Comparison of ENCODE assay signal across 13 cellular contexts in the genomic region with DNA sequence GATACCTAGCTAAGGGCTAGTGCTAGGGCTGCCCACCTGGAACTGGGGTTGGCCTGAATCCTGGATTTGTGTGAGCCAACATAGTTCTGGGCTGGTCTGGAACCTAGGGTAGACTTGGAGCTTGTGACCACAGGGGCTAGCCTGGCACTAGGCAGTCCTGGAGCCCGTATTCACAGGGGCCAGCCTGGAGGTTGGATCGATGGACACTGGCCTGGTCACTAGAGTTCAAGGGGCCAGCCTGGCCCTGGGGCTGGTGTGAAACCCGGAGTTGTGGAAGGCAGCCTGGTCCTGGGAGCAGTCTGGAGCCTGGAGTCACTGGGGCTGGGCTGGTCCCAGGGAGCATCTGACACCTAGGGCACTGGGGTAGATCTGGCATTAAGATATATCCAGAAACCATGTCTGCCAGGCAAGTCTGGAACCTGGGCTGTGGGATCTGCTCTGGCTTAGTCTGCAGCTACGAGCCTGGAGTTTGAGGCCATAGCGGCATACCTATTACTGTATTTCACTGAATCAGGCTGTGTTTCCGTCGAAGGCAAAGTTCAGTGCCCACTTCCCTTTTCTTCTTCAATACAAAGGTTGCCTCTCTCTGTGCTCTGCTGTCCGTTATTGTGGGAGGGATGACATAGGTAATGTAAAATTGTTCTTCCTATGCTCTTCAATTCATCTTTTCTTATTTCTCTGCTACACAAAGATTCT. TPM values are rescaled to one million over a fixed set of nuclear protein-coding genes. Genes with fewer than 3 reads are reported as not detected.
A peak's percentile ranks its signal among the peaks of the same experiment; 100 is the strongest.
DNase-seq lines count a peak whose midpoint lies in the region; ATAC-seq, FAIRE-seq and TF ChIP-seq lines count a peak whose summit lies in the region.
"Had no signal": no experiment of that assay in that cellular context is flagged by ENCODE, and none has a peak within 500 bp of the region (broad histone marks: within the 10 kb centered on the region; RNA-seq: fewer than 3 reads in every experiment).

No MANE protein-coding gene starts in this region.

- DNase-seq in bronchial epithelial cell (ENCODE audit: low read depth) = no peak
- no peak for DNase-seq in adrenal gland
- no peak for DNase-seq in activated naive CD4-positive, alpha-beta T cell treated with Interleukin-2 at 50 U/mL for 16 hours
- DNase-seq in SW480 (ENCODE audit: low spot score) = no peak
- no peak for DNase-seq in SKM-1 (lab: John Stamatoyannopoulos, UW; ENCODE audit: unreplicated experiment)
- DNase-seq: activated naive CD4-positive, alpha-beta T cell treated with anti-CD3 and anti-CD28 coated beads for 36 hours; endodermal cell; NCI-H2081 had no signal

- WGBS in adrenal gland, 4 donors = 75 to 86% (median 78%) methylated on average over 5 to 8 of the region's 8 CpGs

- FAIRE-seq in bronchial epithelial cell (lab: Jason Lieb, UNC) = peak; percentile 47

- H3K27ac ChIP-seq in adrenal gland = no peak overlapping the region
- H3K27ac ChIP-seq: prostate gland had no signal

- ATAC-seq in GM18520 (IDR thresholded peaks at IDR 0.05; ENCODE audit: unreplicated experiment) (peak; percentile 82), GM21576 (IDR thresholded peaks at IDR 0.05; ENCODE audit: unreplicated experiment) (peak; percentile 95), HG03378 (IDR thresholded peaks at IDR 0.05; ENCODE audit: unreplicated experiment) (peak; percentile 84)

- TF ChIP-seq CTCF in bronchial epithelial cell (IDR thresholded peaks at IDR 0.05; ENCODE audit: insufficient read depth, low read length, severe bottlenecking) = no peak
- no peak for TF ChIP-seq CTCF in adrenal gland (IDR thresholded peaks at IDR 0.05)

- no peaks in the 10 kb centered on the region for H3K36me3 ChIP-seq in bronchial epithelial cell (ENCODE audit: control insufficient read depth, insufficient read depth, low read length)
- H3K36me3 ChIP-seq in adrenal gland (replicated peaks in 1 of 2) = no peaks in the 10 kb centered on the region
- H3K36me3 ChIP-seq: prostate gland had no signal

- H3K9me3 ChIP-seq in adrenal gland (replicated peaks in 1 of 3) = no peaks in the 10 kb centered on the region
- H3K9me3 ChIP-seq: prostate gland had no signal

- intact Hi-C loops in adrenal gland (cut with DNase I) = no loop called here

- H3K4me3 ChIP-seq in bronchial epithelial cell (ENCODE audit: low read depth, low read length) (no peak overlapping the region), adrenal gland (no peak overlapping the region)
- H3K4me3 ChIP-seq: prostate gland had no signal

- no peaks in the 10 kb centered on the region for H3K4me1 ChIP-seq in adrenal gland (replicated peaks in 1 of 2)
- H3K4me1 ChIP-seq: prostate gland had no signal

- H3K27me3 ChIP-seq in bronchial epithelial cell (ENCODE audit: control insufficient read depth, insufficient read depth, low read length) (no peaks in the 10 kb centered on the region), adrenal gland (no peaks in the 10 kb centered on the region)

- TF ChIP-seq POLR2A in adrenal gland (IDR thresholded peaks at IDR 0.05) = no peak

RNA-seq across cellular contexts. Expression of gene GLYATL1B, which starts 9.1 kb away (rescaled TPM):
- total RNA-seq in bronchial epithelial cell (not detected in 2 replicates), adrenal gland (not detected)
- polyA plus RNA-seq in adrenal gland = not detected
- total RNA-seq: activated naive CD4-positive, alpha-beta T cell treated with anti-CD3 and anti-CD28 coated beads for 36 hours; endodermal cell; kidney epithelial cell; prostate gland had no signal

RNA-seq across cellular contexts. Expression of gene FAM111B, which starts 30.0 kb away (rescaled TPM):
- under 0.01 TPM in 2 replicates for total RNA-seq in bronchial epithelial cell
- total RNA-seq in adrenal gland = 1 to 10 TPM in 3 of 8 donors, under 1 TPM in 4, not detected in 1; 0.26 to 1.7 (median 0.77) TPM
- 1 to 10 TPM in 1 of 3 donors, under 1 TPM in 2; 0.08 to 2.5 (median 0.20) TPM for polyA plus RNA-seq in adrenal gland
